10 cellular contexts compared by ENCODE assay signal in the genomic region with DNA sequence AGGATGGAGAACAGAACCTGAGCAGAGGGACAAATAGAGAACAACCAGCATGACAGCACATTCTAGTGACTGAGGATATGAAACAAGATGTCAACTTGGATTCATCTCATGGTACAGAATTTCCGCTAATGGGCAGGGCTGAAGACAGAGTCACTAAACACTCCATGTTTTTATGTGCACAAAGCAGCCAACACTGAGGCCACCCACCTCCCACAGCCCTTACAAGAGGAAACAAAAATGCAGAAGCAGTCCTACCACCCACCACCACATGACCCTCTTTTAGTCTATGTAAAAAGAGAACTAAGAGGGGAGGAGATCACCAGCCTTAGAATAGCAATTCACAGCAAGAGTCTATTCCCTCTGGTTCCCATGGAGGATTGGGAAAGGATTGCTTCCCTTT.
DNase-seq lines count a peak whose midpoint lies in the region; ATAC-seq and TF ChIP-seq lines count a peak whose summit lies in the region.
"Had no signal": no experiment of that assay in that cellular context is flagged by ENCODE, and none has a peak within 500 bp of the region (broad histone marks: within the 10 kb centered on the region; RNA-seq: fewer than 3 reads in every experiment).

No MANE protein-coding gene starts in this region.

- H3K36me3 ChIP-seq in GM06990 (ENCODE audit: control insufficient read depth, insufficient read depth, low read length), result no peaks in the 10 kb centered on the region

- H3K36me3 Mint-ChIP-seq in endothelial cell (ENCODE audit: low read depth, unreplicated experiment), result no peaks in the 10 kb centered on the region
- H3K36me3 Mint-ChIP-seq in activated naive CD4-positive, alpha-beta T cell treated with anti-CD3 and anti-CD28 coated beads, Interleukin-2, amount 50 U/mL, for 72 hours, result no peaks in the 10 kb centered on the region
- H3K36me3 Mint-ChIP-seq: brain had no signal

- no peaks in the 10 kb centered on the region for H3K27me3 Mint-ChIP-seq in endothelial cell (ENCODE audit: unreplicated experiment)
- H3K27me3 Mint-ChIP-seq: brain had no signal

- ATAC-seq in GM21390 (IDR thresholded peaks at IDR 0.05; ENCODE audit: unreplicated experiment) (peak; percentile 63), HG03342 (IDR thresholded peaks at IDR 0.05; ENCODE audit: unreplicated experiment) (peak; percentile 81), GM19463 (IDR thresholded peaks at IDR 0.05; ENCODE audit: unreplicated experiment) (no peak)
- ATAC-seq in activated naive CD4-positive, alpha-beta T cell treated with anti-CD3 and anti-CD28 coated beads, Interleukin-2, amount 50 U/mL, for 72 hours, result no peak

- no peak overlapping the region for H3K4me3 Mint-ChIP-seq in endothelial cell (ENCODE audit: unreplicated experiment)
- H3K4me3 Mint-ChIP-seq: brain had no signal

- H3K27ac Mint-ChIP-seq in endothelial cell (ENCODE audit: unreplicated experiment), result peak overlapping the region; percentile 45
- no peak overlapping the region for H3K27ac Mint-ChIP-seq in activated naive CD4-positive, alpha-beta T cell treated with anti-CD3 and anti-CD28 coated beads, Interleukin-2, amount 50 U/mL, for 72 hours

- H3K9me3 Mint-ChIP-seq in endothelial cell (ENCODE audit: unreplicated experiment), result no peaks in the 10 kb centered on the region
- peaks cover 0 to 5% of the 10 kb centered on the region in 2 donors for H3K9me3 Mint-ChIP-seq in activated naive CD4-positive, alpha-beta T cell treated with anti-CD3 and anti-CD28 coated beads, Interleukin-2, amount 50 U/mL, for 72 hours
- H3K9me3 Mint-ChIP-seq: brain had no signal

- peak; percentile 12 for DNase-seq in GM06990 (ENCODE audit: extremely low read depth, insufficient read length)
- DNase-seq in endothelial cell (ENCODE audit: low spot score), result no peak
- DNase-seq in AML-193 (lab: John Stamatoyannopoulos, UW), result no peak
- no peak for DNase-seq in activated CD4-positive, alpha-beta T cell treated with anti-CD3 and anti-CD28 coated beads for 1 hour
- DNase-seq in activated naive CD4-positive, alpha-beta T cell treated with anti-CD3 and anti-CD28 coated beads, Interleukin-2, amount 50 U/mL, for 72 hours (ENCODE audit: low spot score in 2 of 2), result no peak
- DNase-seq: activated CD4-positive, alpha-beta T cell treated with anti-CD3 and anti-CD28 coated beads for 48 hours had no signal

- H3K27me3 ChIP-seq in GM06990 (replicated peaks; ENCODE audit: control insufficient read depth, insufficient read depth, low read length), result no peaks in the 10 kb centered on the region

- TF ChIP-seq CTCF in GM06990 (IDR thresholded peaks at IDR 0.05; ENCODE audit: insufficient read depth, low read length, poor library complexity, severe bottlenecking), result no peak
- no peak for TF ChIP-seq CTCF in endothelial cell (IDR thresholded peaks at IDR 0.05; ENCODE audit: unreplicated experiment)

- H3K4me3 ChIP-seq in GM06990 (replicated peaks; ENCODE audit: low read depth, low read length), result no peak overlapping the region

- H3K4me1 Mint-ChIP-seq in endothelial cell (ENCODE audit: unreplicated experiment), result peaks cover 25% of the 10 kb centered on the region

Comparison
In these comparisons a context has a peak if more than half of its experiments do, and no peak if none do; other contexts are left out.
1. ATAC-seq: peak in GM21390 (single experiment) and HG03342 (single experiment); none in GM19463 (single experiment) and activated naive CD4-positive, alpha-beta T cell treated with anti-CD3 and anti-CD28 coated beads, Interleukin-2, amount 50 U/mL, for 72 hours (0 of 2).